Comparison of ENCODE assay signal across 14 cellular contexts in the genomic region with DNA sequence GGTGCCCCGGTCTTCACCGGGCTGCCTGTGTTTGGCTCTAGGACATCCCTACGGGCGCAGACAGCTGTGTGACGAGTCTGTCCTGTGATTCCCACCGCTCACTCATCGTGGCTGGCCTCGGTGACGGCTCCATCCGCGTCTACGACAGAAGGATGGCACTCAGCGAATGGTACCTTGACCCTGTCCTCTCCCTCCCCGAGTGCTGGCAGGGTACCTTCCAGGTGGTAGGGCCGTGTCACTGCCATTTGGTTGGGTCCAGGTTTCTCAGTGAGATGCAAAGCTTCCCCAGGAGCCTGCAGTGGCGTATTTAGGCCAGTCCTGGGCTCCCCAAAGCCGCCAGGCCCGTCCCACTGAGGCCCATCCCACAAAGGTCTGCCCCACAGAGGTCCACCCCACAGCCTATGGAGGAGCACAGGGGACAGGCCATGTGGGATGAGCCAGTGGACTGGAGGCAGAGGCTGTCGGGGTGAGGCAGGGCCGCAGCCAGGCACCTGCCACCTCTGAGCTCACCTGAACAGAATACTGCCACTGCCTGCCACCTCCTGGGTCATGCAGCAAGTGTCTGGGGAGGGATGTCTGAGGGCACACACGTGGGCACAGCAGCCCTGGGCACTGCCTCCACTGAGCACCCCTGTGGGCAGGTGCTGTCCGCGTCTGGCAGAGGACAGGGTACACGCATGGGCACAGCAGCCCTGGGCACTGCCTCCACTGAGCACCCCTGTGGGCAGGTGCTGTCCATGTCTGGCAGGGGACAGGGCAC. TPM values are rescaled to one million over a fixed set of nuclear protein-coding genes. Genes with fewer than 3 reads are reported as not detected.
DNase-seq lines count a peak whose midpoint lies in the region; ATAC-seq and TF ChIP-seq lines count a peak whose summit lies in the region.
"Had no signal": no experiment of that assay in that cellular context is flagged by ENCODE, and none has a peak within 500 bp of the region (broad histone marks: within the 10 kb centered on the region; RNA-seq: fewer than 3 reads in every experiment).

No MANE protein-coding gene starts in this region.

- no peaks in the 10 kb centered on the region for H3K27me3 ChIP-seq in mucosa of rectum (ENCODE audit: control insufficient read depth in 2 of 2, insufficient read depth in 2 of 2, low read length in 2 of 2)
- no peaks in the 10 kb centered on the region for H3K27me3 ChIP-seq in WERI-Rb-1 (ENCODE audit: insufficient read depth, low read depth, severe bottlenecking)
- H3K27me3 ChIP-seq: brain microvascular endothelial cell had no signal

- POLR2A ChIA-PET in RWPE1 (lab: Yijun Ruan, JAX; ENCODE audit: low non-redundant PET), result no interaction called here

- no peak for TF ChIP-seq CTCF in RWPE1 (conservative IDR thresholded peaks at IDR 0.05; ENCODE audit: low read depth)
- no peak for TF ChIP-seq CTCF in WERI-Rb-1 (IDR thresholded peaks at IDR 0.05; ENCODE audit: low read depth, low read length)

- H3K9ac ChIP-seq in mucosa of rectum (ENCODE audit: low read depth in 1 of 2, low read length in 2 of 2), result no peak overlapping the region

- CTCF ChIA-PET in RWPE1 (lab: Yijun Ruan, JAX), result no interaction called here

- H3K36me3 ChIP-seq in mucosa of rectum (ENCODE audit: control insufficient read depth in 2 of 2, insufficient read depth in 2 of 2, low read length in 2 of 2) (peaks cover 0 to 13% of the 10 kb centered on the region in 2 donors), WERI-Rb-1 (peaks cover 26% of the 10 kb centered on the region)

- ATAC-seq in esophagus mucosa (peak; percentile 6), HG02623 (IDR thresholded peaks at IDR 0.05; ENCODE audit: unreplicated experiment) (no peak), GM19351 (IDR thresholded peaks at IDR 0.05; ENCODE audit: unreplicated experiment) (no peak)
- ATAC-seq: GM23338; stimulated activated naive CD8-positive, alpha-beta T cell treated with anti-CD3 and anti-CD28 coated beads, Interleukin-15, Interleukin-2, amounts not matched to agents 100 U/mL and 50 U/mL, for 24 hours had no signal

- no peaks in the 10 kb centered on the region for H3K9me3 ChIP-seq in mucosa of rectum (ENCODE audit: control insufficient read depth in 2 of 2, low read length in 2 of 2)
- H3K9me3 ChIP-seq in WERI-Rb-1 (ENCODE audit: severe bottlenecking), result no peaks in the 10 kb centered on the region

- DNase-seq in RWPE1 (ENCODE audit: low spot score) (no peak), putamen (ENCODE audit: low spot score) (no peak), WERI-Rb-1 (no peak)
- DNase-seq: activated CD8-positive, alpha-beta memory T cell treated with anti-CD3 and anti-CD28 coated beads for 24 hours; activated gamma-delta T cell; brain microvascular endothelial cell; stimulated activated naive CD8-positive, alpha-beta T cell treated with anti-CD3 and anti-CD28 coated beads, Interleukin-15, Interleukin-2, amounts not matched to agents 100 U/mL and 50 U/mL, for 24 hours had no signal

- H3K4me3 ChIP-seq in mucosa of rectum (ENCODE audit: low read length in 2 of 2), result no peak overlapping the region
- no peak overlapping the region for H3K4me3 ChIP-seq in WERI-Rb-1 (ENCODE audit: low read depth, low read length)
- H3K4me3 ChIP-seq: GM23338, skin epidermis had no signal

- H3K4me1 ChIP-seq in mucosa of rectum (ENCODE audit: control insufficient read depth in 2 of 2, insufficient read depth in 2 of 2, low read length in 2 of 2), result peaks cover 3 to 14% of the 10 kb centered on the region in 2 donors

- H3K27ac ChIP-seq in RWPE1, result peak overlapping the region; percentile 65
- H3K27ac ChIP-seq in mucosa of rectum (ENCODE audit: low read depth in 2 of 2, low read length in 2 of 2), result peak overlapping the region; percentile 39 to 77
- peak overlapping the region; percentile 38 for H3K27ac ChIP-seq in temporal lobe (ENCODE audit: low read depth, low read length)
- H3K27ac ChIP-seq in WERI-Rb-1, result no peak overlapping the region; the same call in 1 of the 2 replicates
- H3K27ac ChIP-seq: brain microvascular endothelial cell had no signal

RNA-seq across cellular contexts. Expression of a gene that starts 31.4 kb away (rescaled TPM):
- total RNA-seq in esophagus mucosa (22.2 TPM), temporal lobe (17.2 TPM)
